ENCODE assay signal across 1 cellular context in the genomic region with DNA sequence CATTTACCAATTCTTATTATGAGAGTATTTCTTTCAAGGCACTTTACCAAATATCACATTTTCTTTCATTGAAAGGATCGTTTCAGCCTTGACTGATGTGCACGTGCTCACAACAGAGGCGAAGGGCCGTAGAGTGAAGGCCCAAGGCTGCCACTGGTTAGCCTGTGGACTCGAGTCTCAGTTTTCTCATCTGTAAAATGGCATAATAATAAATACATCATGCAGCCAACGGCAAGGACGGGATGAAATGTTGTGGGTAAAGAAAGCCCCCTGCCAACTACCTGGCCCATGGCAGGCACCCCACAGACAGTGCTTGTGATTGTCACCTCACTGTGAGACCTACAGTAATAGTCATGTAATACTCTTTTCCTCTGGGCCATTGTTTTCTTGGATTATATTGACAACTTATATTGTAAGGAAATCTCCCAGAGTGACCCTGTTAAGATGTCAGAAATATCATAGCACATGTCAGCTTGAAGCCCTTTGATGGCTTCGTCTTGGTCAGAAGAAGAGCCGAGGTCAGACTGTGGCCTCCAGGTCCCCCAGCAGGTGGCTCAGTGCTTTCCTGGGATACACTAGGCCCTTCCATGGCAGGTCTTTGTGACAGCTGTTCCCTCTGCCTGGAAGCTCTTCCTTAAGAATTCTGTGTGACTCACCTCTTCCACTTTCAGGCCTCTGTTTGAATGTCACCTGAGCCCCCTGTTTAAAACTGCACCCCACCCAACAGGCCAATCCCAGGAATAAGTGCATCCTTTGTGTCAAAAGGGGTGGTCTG.
TF ChIP-seq lines count a peak whose summit lies in the region.

No MANE protein-coding gene starts in this region.

TF ChIP-seq in SK-N-SH, 30 proteins besides CTCF, POLR2A, EP300 and RAD21:
- TF ChIP-seq, protein P1, sequence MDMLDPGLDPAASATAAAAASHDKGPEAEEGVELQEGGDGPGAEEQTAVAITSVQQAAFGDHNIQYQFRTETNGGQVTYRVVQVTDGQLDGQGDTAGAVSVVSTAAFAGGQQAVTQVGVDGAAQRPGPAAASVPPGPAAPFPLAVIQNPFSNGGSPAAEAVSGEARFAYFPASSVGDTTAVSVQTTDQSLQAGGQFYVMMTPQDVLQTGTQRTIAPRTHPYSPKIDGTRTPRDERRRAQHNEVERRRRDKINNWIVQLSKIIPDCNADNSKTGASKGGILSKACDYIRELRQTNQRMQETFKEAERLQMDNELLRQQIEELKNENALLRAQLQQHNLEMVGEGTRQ (IDR thresholded peaks at IDR 0.05; ENCODE audit: borderline replicate concordance, low read depth, low read length) = no peak
- TF ChIP-seq SMC3 (IDR thresholded peaks at IDR 0.05; ENCODE audit: low read depth, low read length) = peak; percentile 11; the same call in 1 of the 2 replicates
TF ChIP-seq in SK-N-SH: peak in this region for 1.
